In genomic region chr1:36595921-36596320, GRCh38 we compare ENCODE assay signal across 27 cellular contexts.
"Had no signal": no experiment of that assay in that cellular context is flagged by ENCODE, and none has a peak within 500 bp of the region (broad histone marks: within the 10 kb centered on the region; RNA-seq: fewer than 3 reads in every experiment).

No MANE protein-coding gene starts in this region.

- H3K4me3 ChIP-seq: colonic mucosa, coronary artery, esophagus muscularis mucosa, esophagus squamous epithelium, gastrocnemius medialis, gastroesophageal sphincter, heart left ventricle, heart right ventricle had no signal

- FAIRE-seq: colon, endometrium, endothelial cell of umbilical vein, frontal cortex had no signal

- H3K27ac ChIP-seq: colonic mucosa, coronary artery, epithelial cell of prostate, esophagus muscularis mucosa, esophagus squamous epithelium, foreskin keratinocyte, gastrocnemius medialis, gastroesophageal sphincter, heart left ventricle, heart right ventricle had no signal

- H3K27me3 ChIP-seq: colonic mucosa had no signal

- ATAC-seq: effector memory CD8-positive, alpha-beta T cell; esophagus mucosa; foreskin keratinocyte; gastrocnemius medialis; gastroesophageal sphincter; heart left ventricle; heart right ventricle had no signal

- DNase-seq: colonic mucosa; cortex of kidney; dermis blood vessel endothelial cell; effector CD4-positive, alpha-beta T cell; effector CD8-positive, alpha-beta T cell; effector memory CD4-positive, alpha-beta T cell; effector memory CD8-positive, alpha-beta T cell; endodermal cell; erythroblast; esophagus squamous epithelium; foreskin fibroblast; foreskin keratinocyte; foreskin melanocyte; gastrocnemius medialis; glutamatergic neuron; head of caudate nucleus; heart left ventricle; heart right ventricle had no signal

- H3K36me3 ChIP-seq: colonic mucosa, esophagus muscularis mucosa, esophagus squamous epithelium, gastrocnemius medialis, gastroesophageal sphincter, heart left ventricle, heart right ventricle had no signal

- H3K4me1 ChIP-seq: colonic mucosa, esophagus muscularis mucosa, esophagus squamous epithelium, foreskin keratinocyte, gastrocnemius medialis, gastroesophageal sphincter, heart left ventricle, heart right ventricle had no signal

- H3K9me3 ChIP-seq: colonic mucosa, esophagus squamous epithelium, gastrocnemius medialis, gastroesophageal sphincter, heart left ventricle, heart right ventricle had no signal
